In the genomic region with DNA sequence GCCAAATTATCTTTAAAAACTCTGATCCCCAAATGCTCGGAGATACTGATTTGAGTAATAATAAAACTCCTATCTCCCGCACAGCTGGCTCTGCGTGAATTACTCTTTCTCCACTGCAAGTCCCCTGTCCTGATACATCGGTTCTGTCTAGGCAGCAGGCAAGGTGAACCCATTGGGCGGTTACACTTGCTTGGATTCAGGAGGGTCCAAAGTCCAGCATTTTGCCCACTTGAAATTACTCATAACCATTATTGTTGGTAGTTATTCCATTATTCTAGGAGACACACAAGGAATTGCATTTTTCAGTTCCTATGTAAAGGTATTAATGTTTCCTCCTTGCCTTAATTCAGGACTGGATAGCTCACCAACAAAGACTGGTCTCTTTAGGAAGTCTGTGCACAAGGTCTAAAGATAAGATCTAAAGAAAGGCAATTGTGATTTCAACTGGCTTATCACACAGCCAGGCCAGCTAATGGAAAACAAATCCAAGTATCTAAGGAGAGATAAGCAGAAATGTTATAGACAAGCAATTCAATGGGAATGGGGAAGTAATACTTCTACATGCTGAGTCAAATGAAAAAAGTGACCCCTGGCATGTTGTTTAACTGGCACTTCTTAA, we compare ENCODE assay signal across 2 cellular contexts.
TF ChIP-seq lines count a peak whose summit lies in the region.

No MANE protein-coding gene starts in this region.

TF ChIP-seq in Ishikawa, 13 proteins besides CTCF, POLR2A, EP300 and RAD21 (continued from another document):
- TF ChIP-seq, protein P1, sequence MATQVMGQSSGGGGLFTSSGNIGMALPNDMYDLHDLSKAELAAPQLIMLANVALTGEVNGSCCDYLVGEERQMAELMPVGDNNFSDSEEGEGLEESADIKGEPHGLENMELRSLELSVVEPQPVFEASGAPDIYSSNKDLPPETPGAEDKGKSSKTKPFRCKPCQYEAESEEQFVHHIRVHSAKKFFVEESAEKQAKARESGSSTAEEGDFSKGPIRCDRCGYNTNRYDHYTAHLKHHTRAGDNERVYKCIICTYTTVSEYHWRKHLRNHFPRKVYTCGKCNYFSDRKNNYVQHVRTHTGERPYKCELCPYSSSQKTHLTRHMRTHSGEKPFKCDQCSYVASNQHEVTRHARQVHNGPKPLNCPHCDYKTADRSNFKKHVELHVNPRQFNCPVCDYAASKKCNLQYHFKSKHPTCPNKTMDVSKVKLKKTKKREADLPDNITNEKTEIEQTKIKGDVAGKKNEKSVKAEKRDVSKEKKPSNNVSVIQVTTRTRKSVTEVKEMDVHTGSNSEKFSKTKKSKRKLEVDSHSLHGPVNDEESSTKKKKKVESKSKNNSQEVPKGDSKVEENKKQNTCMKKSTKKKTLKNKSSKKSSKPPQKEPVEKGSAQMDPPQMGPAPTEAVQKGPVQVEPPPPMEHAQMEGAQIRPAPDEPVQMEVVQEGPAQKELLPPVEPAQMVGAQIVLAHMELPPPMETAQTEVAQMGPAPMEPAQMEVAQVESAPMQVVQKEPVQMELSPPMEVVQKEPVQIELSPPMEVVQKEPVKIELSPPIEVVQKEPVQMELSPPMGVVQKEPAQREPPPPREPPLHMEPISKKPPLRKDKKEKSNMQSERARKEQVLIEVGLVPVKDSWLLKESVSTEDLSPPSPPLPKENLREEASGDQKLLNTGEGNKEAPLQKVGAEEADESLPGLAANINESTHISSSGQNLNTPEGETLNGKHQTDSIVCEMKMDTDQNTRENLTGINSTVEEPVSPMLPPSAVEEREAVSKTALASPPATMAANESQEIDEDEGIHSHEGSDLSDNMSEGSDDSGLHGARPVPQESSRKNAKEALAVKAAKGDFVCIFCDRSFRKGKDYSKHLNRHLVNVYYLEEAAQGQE (IDR thresholded peaks at IDR 0.05; ENCODE audit: low read depth): peak; percentile 40; the same call in 1 of the 2 replicates

TF ChIP-seq in endothelial cell of umbilical vein, 7 proteins besides CTCF, POLR2A, EP300 and RAD21 (continued from another document):
- TF ChIP-seq, protein P2, sequence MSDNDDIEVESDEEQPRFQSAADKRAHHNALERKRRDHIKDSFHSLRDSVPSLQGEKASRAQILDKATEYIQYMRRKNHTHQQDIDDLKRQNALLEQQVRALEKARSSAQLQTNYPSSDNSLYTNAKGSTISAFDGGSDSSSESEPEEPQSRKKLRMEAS (IDR thresholded peaks at IDR 0.05; ENCODE audit: insufficient read depth, insufficient read length): no peak
